ENCODE assay signal across 30 cellular contexts in genomic region chr20:16216227-16217210, GRCh38.
DNase-seq lines count a peak whose midpoint lies in the region.
"Had no signal": no experiment of that assay in that cellular context is flagged by ENCODE, and none has a peak within 500 bp of the region (broad histone marks: within the 10 kb centered on the region; RNA-seq: fewer than 3 reads in every experiment).

No MANE protein-coding gene starts in this region.

- no peak overlapping the region for H3K9ac ChIP-seq in Karpas-422 (ENCODE audit: low read length)
- H3K9ac ChIP-seq: BLaER1 had no signal

- DNase-seq in COLO668 (lab: John Stamatoyannopoulos, UW; ENCODE audit: unreplicated experiment): peak; percentile 21
- peak; percentile 28 for DNase-seq in Karpas-422
- DNase-seq in SK-MEL-5 (ENCODE audit: low read depth, low spot score): peak; percentile 14
- DNase-seq in iris pigment epithelial cell (ENCODE audit: low read depth): peak; percentile 10
- no peak for DNase-seq in cortex of kidney (lab: John Stamatoyannopoulos, UW)
- no peak for DNase-seq in stimulated activated naive CD4-positive, alpha-beta T cell (lab: John Stamatoyannopoulos, UW)
- DNase-seq in activated naive CD4-positive, alpha-beta T cell treated with anti-CD3 and anti-CD28 coated beads, Interleukin-2, amount 10 ng/mL, durations not matched to agents 7 days and 5 days: no peak
- DNase-seq: activated CD4-positive, alpha-beta memory T cell treated with anti-CD3 and anti-CD28 coated beads for 36 hours; activated naive CD4-positive, alpha-beta T cell treated with Interleukin-2 at 50 U/mL for 16 hours; activated T-cell treated with anti-CD3 and anti-CD28 coated beads, Interleukin-2, amount 50 U/mL, for 72 hours; DMS79 treated with DMSO at 0.1 percent for 48 hours; esophagus squamous epithelium; foreskin keratinocyte; GF-D8; heart right ventricle; KG1; lower lobe of right lung; midbrain; naive thymus-derived CD4-positive, alpha-beta T cell; NCI-H1417 treated with DMSO at 0.1 percent for 48 hours; NCI-H446 treated with DMSO at 0.1 percent for 48 hours; nucleus accumbens; OCI-M1; right lobe of liver; SHP77; stimulated activated CD4-positive, alpha-beta T cell treated with anti-CD3 and anti-CD28 coated beads, Interleukin-2, amount 100 ng/mL, for 48 hours; thyroid gland had no signal

- no peaks in the 10 kb centered on the region for H3K9me3 ChIP-seq in Karpas-422 (ENCODE audit: low read length)
- H3K9me3 ChIP-seq: esophagus squamous epithelium, HAP-1, lower lobe of right lung, prostate gland, right lobe of liver, thyroid gland had no signal

- H3K36me3 Mint-ChIP-seq in activated naive CD4-positive, alpha-beta T cell treated with anti-CD3 and anti-CD28 coated beads, Interleukin-2, amount 10 ng/mL, durations not matched to agents 7 days and 5 days: no peaks in the 10 kb centered on the region
- H3K36me3 Mint-ChIP-seq: activated CD4-positive, alpha-beta memory T cell treated with anti-CD3 and anti-CD28 coated beads for 36 hours had no signal

- H3K27ac Mint-ChIP-seq in activated naive CD4-positive, alpha-beta T cell treated with anti-CD3 and anti-CD28 coated beads, Interleukin-2, amount 10 ng/mL, durations not matched to agents 7 days and 5 days: no peak overlapping the region
- H3K27ac Mint-ChIP-seq: activated CD4-positive, alpha-beta memory T cell treated with anti-CD3 and anti-CD28 coated beads for 36 hours; activated T-cell treated with anti-CD3 and anti-CD28 coated beads, Interleukin-2, amount 50 U/mL, for 72 hours; naive thymus-derived CD4-positive, alpha-beta T cell had no signal

- H3K4me2 ChIP-seq in Karpas-422 (ENCODE audit: low read depth, low read length, poor library complexity, severe bottlenecking): no peak overlapping the region
- H3K4me2 ChIP-seq: BLaER1 had no signal

- no peaks in the 10 kb centered on the region for H4K20me1 ChIP-seq in Karpas-422 (ENCODE audit: insufficient read depth, low read depth, low read length)
- H4K20me1 ChIP-seq: BLaER1 had no signal

- no peaks in the 10 kb centered on the region for H3K4me1 ChIP-seq in Karpas-422 (ENCODE audit: low read length)
- H3K4me1 ChIP-seq: esophagus squamous epithelium, foreskin keratinocyte, HAP-1, lower lobe of right lung, prostate gland, right lobe of liver had no signal

- H3K4me3 ChIP-seq in Karpas-422 (ENCODE audit: low read length): no peak overlapping the region
- H3K4me3 ChIP-seq: BLaER1, esophagus squamous epithelium, HAP-1, heart right ventricle, lower lobe of right lung, prostate gland, right lobe of liver, thyroid gland had no signal

- H3K79me2 ChIP-seq in Karpas-422 (ENCODE audit: low read length): no peaks in the 10 kb centered on the region

- H3K27me3 ChIP-seq in Karpas-422 (ENCODE audit: low read length): 0 out of 2 replicates have a peak, but pooled peaks cover 3% of the 10 kb centered on the region
- H3K27me3 ChIP-seq: BLaER1, esophagus squamous epithelium, foreskin keratinocyte, heart right ventricle, right lobe of liver, thyroid gland had no signal

- H3K4me3 Mint-ChIP-seq in activated naive CD4-positive, alpha-beta T cell treated with anti-CD3 and anti-CD28 coated beads, Interleukin-2, amount 10 ng/mL, durations not matched to agents 7 days and 5 days: no peak overlapping the region
- H3K4me3 Mint-ChIP-seq: activated CD4-positive, alpha-beta memory T cell treated with anti-CD3 and anti-CD28 coated beads for 36 hours; activated T-cell treated with anti-CD3 and anti-CD28 coated beads, Interleukin-2, amount 50 U/mL, for 72 hours; naive thymus-derived CD4-positive, alpha-beta T cell had no signal

- in situ Hi-C loops in SK-MEL-5 (cut with HindIII; ENCODE audit: low pct_unique_long_range_greater_than_20kb, low sequenced_read_pairs): no loop called here

- H2AFZ ChIP-seq in Karpas-422 (ENCODE audit: low read length): no peak overlapping the region

- no peak overlapping the region for H3K27ac ChIP-seq in Karpas-422 (ENCODE audit: low read length)
- H3K27ac ChIP-seq: BLaER1, esophagus squamous epithelium, foreskin keratinocyte, heart right ventricle, lower lobe of right lung, prostate gland, right lobe of liver, thyroid gland had no signal

- CTCF ChIA-PET in activated naive CD4-positive, alpha-beta T cell treated with anti-CD3 and anti-CD28 coated beads, Interleukin-2, amount 10 ng/mL, durations not matched to agents 7 days and 5 days (lab: Charles Lee): no interaction called here

- H3K4me1 Mint-ChIP-seq in activated naive CD4-positive, alpha-beta T cell treated with anti-CD3 and anti-CD28 coated beads, Interleukin-2, amount 10 ng/mL, durations not matched to agents 7 days and 5 days: no peaks in the 10 kb centered on the region

- no peaks in the 10 kb centered on the region for H3K27me3 Mint-ChIP-seq in activated naive CD4-positive, alpha-beta T cell treated with anti-CD3 and anti-CD28 coated beads, Interleukin-2, amount 10 ng/mL, durations not matched to agents 7 days and 5 days
- H3K27me3 Mint-ChIP-seq: activated CD4-positive, alpha-beta memory T cell treated with anti-CD3 and anti-CD28 coated beads for 36 hours had no signal

- peaks cover 2% of the 10 kb centered on the region for H3K9me3 Mint-ChIP-seq in activated naive CD4-positive, alpha-beta T cell treated with anti-CD3 and anti-CD28 coated beads, Interleukin-2, amount 10 ng/mL, durations not matched to agents 7 days and 5 days

- H3K36me3 ChIP-seq in Karpas-422 (ENCODE audit: insufficient read depth, low read length): no peaks in the 10 kb centered on the region
- H3K36me3 ChIP-seq: BLaER1, esophagus squamous epithelium, HAP-1, heart right ventricle, lower lobe of right lung, prostate gland, right lobe of liver, thyroid gland had no signal

- H3K9me2 ChIP-seq in Karpas-422 (replicated peaks; ENCODE audit: insufficient read depth, low read length): no peaks in the 10 kb centered on the region

Comparison
In these comparisons a context has a peak if more than half of its experiments do, and no peak if none do; other contexts are left out.
1. DNase-seq: peak in COLO668 (single experiment), Karpas-422 (single experiment), SK-MEL-5 (single experiment) and iris pigment epithelial cell (single experiment); none in cortex of kidney (single experiment), stimulated activated naive CD4-positive, alpha-beta T cell (0 of 6) and activated naive CD4-positive, alpha-beta T cell treated with anti-CD3 and anti-CD28 coated beads, Interleukin-2, amount 10 ng/mL, durations not matched to agents 7 days and 5 days (single experiment).